8 cellular contexts compared by ENCODE assay signal in the genomic region with DNA sequence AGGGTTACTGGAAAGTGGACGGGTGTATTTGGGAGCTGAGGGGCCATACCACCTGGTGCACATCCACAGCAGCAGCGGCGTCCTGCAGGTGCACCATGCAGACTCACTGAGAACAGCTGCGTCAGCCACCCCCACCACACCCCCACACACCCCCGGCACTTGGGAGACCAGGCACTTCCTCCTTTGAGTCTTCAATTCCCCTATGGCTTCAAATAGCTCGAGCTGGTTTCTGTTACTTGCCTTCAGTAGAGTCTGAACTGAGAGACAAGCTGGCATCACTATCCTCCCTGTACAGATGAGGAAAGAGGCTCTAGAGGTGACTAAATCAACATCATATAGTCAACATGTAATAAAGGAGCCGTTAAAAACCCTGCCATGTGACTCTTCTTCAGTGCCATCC. TPM values are rescaled to one million over a fixed set of nuclear protein-coding genes. Genes with fewer than 3 reads are reported as not detected.
DNase-seq lines count a peak whose midpoint lies in the region; ATAC-seq and FAIRE-seq lines count a peak whose summit lies in the region.

No MANE protein-coding gene starts in this region.

- intact Hi-C loops in left cardiac atrium (cut with DNase I), result no loop called here

- FAIRE-seq in frontal cortex (lab: Jason Lieb, UNC), result no peak

- DNase-seq in GDM1 (lab: John Stamatoyannopoulos, UW) (peak; percentile 71), NOMO-1 (lab: John Stamatoyannopoulos, UW; ENCODE audit: unreplicated experiment in 2 of 2) (peak; percentile 82 to 92), left cardiac atrium (peak; percentile 42), frontal cortex (ENCODE audit: low spot score in 2 of 2) (no peak), islet precursor cell (no peak), GM03348 (ENCODE audit: low spot score) (no peak)

- peak; percentile 63 for ATAC-seq in GM19467 (IDR thresholded peaks at IDR 0.05; ENCODE audit: unreplicated experiment)
- peak; percentile 56 for ATAC-seq in HG03469 (IDR thresholded peaks at IDR 0.05; ENCODE audit: unreplicated experiment)
- no peak for ATAC-seq in left cardiac atrium

RNA-seq across cellular contexts. Expression of gene CUEDC1, which starts 15.4 kb away (rescaled TPM):
- 10 to 100 TPM; 38.3 to 45.5 TPM for total RNA-seq in left cardiac atrium
- total RNA-seq in frontal cortex, result 6.5 TPM

RNA-seq across cellular contexts. Expression of gene VEZF1, which starts 48.3 kb away (rescaled TPM):
- total RNA-seq in left cardiac atrium (10 to 100 TPM; 54.1 to 60.9 TPM), frontal cortex (59.5 TPM)

Comparison
In these comparisons a context has a peak if more than half of its experiments do, and no peak if none do; other contexts are left out.
1. DNase-seq: peak in GDM1 (single experiment), NOMO-1 (2 of 2) and left cardiac atrium (single experiment); none in frontal cortex (0 of 2), islet precursor cell (single experiment) and GM03348 (single experiment).
2. ATAC-seq: peak in GM19467 (single experiment) and HG03469 (single experiment); none in left cardiac atrium (0 of 2).